Comparison of ENCODE assay signal across 8 cellular contexts in the genomic region with DNA sequence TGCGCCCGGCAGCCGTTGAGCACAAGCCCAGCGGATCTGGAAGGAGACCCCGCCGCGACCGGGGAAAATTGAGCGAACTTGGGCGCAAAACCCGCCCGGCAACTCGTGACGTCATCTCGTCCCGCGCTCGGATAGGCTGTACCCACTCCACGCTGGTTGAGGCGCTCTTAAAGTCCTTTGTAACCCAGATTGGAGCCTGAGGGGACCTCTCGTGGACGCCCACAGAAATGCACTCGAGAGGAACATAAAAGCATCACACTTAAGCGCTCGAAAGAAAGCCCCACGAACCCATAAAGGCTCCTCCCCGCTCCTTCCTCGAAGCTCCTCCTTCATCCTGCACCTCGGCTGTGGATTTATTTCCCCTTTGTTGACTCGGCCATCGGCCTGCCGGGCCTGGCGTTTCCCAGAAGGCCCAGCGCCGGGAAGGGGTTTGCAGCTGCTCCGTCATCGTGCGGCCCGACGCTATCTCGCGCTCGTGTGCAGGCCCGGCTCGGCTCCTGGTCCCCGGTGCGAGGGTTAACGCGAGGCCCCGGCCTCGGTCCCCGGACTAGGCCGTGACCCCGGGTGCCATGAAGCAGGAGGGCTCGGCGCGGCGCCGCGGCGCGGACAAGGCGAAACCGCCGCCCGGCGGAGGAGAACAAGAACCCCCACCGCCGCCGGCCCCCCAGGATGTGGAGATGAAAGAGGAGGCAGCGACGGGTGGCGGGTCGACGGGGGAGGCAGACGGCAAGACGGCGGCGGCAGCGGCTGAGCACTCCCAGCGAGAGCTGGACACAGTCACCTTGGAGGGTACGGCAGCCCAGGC. TPM values are rescaled to one million over a fixed set of nuclear protein-coding genes. Genes with fewer than 3 reads are reported as not detected.
A peak's percentile ranks its signal among the peaks of the same experiment; 100 is the strongest.
DNase-seq lines count a peak whose midpoint lies in the region; ATAC-seq and TF ChIP-seq lines count a peak whose summit lies in the region.

Gene PSMD3 (plus strand): TSS at position 406 of the 805 bp plus-strand sequence. CDS start 164 bp downstream, at position 570.

- H3K4me3 ChIP-seq in epithelial cell of proximal tubule (ENCODE audit: low read depth, low read length), result peak within 1 kb of the TSS; percentile 67
- H3K4me3 ChIP-seq in mucosa of rectum (ENCODE audit: low read length in 2 of 2), result peak within 1 kb of the TSS; percentile 96 to 99

- peaks cover 37% of the 10 kb centered on the region for H3K4me1 Mint-ChIP-seq in activated T-cell treated with anti-CD3 and anti-CD28 coated beads, Interleukin-2, amount 50 U/mL, for 24 hours (ENCODE audit: low read depth)

- peak; percentile 76 for TF ChIP-seq CTCF in epithelial cell of proximal tubule (conservative IDR thresholded peaks at IDR 0.05; ENCODE audit: low read depth, low read length)

- peaks cover 14 to 15% of the 10 kb centered on the region in 2 donors for H3K36me3 ChIP-seq in mucosa of rectum (ENCODE audit: control insufficient read depth in 2 of 2, insufficient read depth in 2 of 2, low read length in 2 of 2)

- peak within 1 kb of the TSS; percentile 98 to 99 for H3K9ac ChIP-seq in mucosa of rectum (ENCODE audit: low read depth in 1 of 2, low read length in 2 of 2)

- peak within 1 kb of the TSS; percentile 97 for H3K27ac Mint-ChIP-seq in activated T-cell treated with anti-CD3 and anti-CD28 coated beads, Interleukin-2, amount 50 U/mL, for 24 hours

- peaks cover 6% of the 10 kb centered on the region for H3K27me3 Mint-ChIP-seq in activated T-cell treated with anti-CD3 and anti-CD28 coated beads, Interleukin-2, amount 50 U/mL, for 24 hours

- peaks cover 6 to 20% of the 10 kb centered on the region in 2 donors for H3K4me1 ChIP-seq in mucosa of rectum (ENCODE audit: control insufficient read depth in 2 of 2, insufficient read depth in 2 of 2, low read length in 2 of 2)

- H3K27me3 ChIP-seq in mucosa of rectum (ENCODE audit: control insufficient read depth in 2 of 2, insufficient read depth in 2 of 2, low read length in 2 of 2), result no peaks in the 10 kb centered on the region

- H3K27ac ChIP-seq in mucosa of rectum (ENCODE audit: low read depth in 2 of 2, low read length in 2 of 2), result peak within 1 kb of the TSS; percentile 89 to 91

- no peaks in the 10 kb centered on the region for H3K9me3 Mint-ChIP-seq in activated T-cell treated with anti-CD3 and anti-CD28 coated beads, Interleukin-2, amount 50 U/mL, for 24 hours

- ATAC-seq in GM21723 (IDR thresholded peaks at IDR 0.05; ENCODE audit: unreplicated experiment), result peak; percentile 88

- H3K9me3 ChIP-seq in mucosa of rectum (ENCODE audit: control insufficient read depth in 2 of 2, low read length in 2 of 2), result no peaks in the 10 kb centered on the region

- peak within 1 kb of the TSS; percentile 95 for H3K4me3 Mint-ChIP-seq in activated T-cell treated with anti-CD3 and anti-CD28 coated beads, Interleukin-2, amount 50 U/mL, for 24 hours

- peaks cover 46% of the 10 kb centered on the region for H3K36me3 Mint-ChIP-seq in activated T-cell treated with anti-CD3 and anti-CD28 coated beads, Interleukin-2, amount 50 U/mL, for 24 hours (ENCODE audit: low read depth)

- DNase-seq in DMS79 treated with DMSO at 0.1 percent for 48 hours (lab: John Stamatoyannopoulos, UW) (peak; percentile 99), KG1 (lab: John Stamatoyannopoulos, UW) (peak; percentile 97), epithelial cell of proximal tubule (ENCODE audit: low read depth) (peak; percentile 99)
- DNase-seq in activated T-cell treated with anti-CD3 and anti-CD28 coated beads, Interleukin-2, amount 50 U/mL, for 24 hours, result peak; percentile 96
- peak; percentile 98 for DNase-seq in stimulated activated CD8-positive, alpha-beta memory T cell treated with anti-CD3 and anti-CD28 coated beads, Interleukin-4, amount 100 ng/mL, for 48 hours

TF ChIP-seq in PFSK-1, 5 proteins besides CTCF, POLR2A, EP300 and RAD21:
- TF ChIP-seq FOXP2 (optimal IDR thresholded peaks at IDR 0.05; ENCODE audit: borderline replicate concordance, extremely low read depth, extremely low read length, insufficient read depth) (peak; percentile 83), SIN3A (IDR thresholded peaks at IDR 0.05; ENCODE audit: borderline replicate concordance, insufficient read depth, low read length) (peak; percentile 98), TAF1 (IDR thresholded peaks at IDR 0.05; ENCODE audit: borderline replicate concordance, insufficient read depth, low read length) (peak; percentile 96; the same call in 1 of the 2 replicates), POLR2AphosphoS5 (IDR thresholded peaks at IDR 0.05; ENCODE audit: low read depth, low read length) (peak; percentile 98)
- TF ChIP-seq, protein P1, sequence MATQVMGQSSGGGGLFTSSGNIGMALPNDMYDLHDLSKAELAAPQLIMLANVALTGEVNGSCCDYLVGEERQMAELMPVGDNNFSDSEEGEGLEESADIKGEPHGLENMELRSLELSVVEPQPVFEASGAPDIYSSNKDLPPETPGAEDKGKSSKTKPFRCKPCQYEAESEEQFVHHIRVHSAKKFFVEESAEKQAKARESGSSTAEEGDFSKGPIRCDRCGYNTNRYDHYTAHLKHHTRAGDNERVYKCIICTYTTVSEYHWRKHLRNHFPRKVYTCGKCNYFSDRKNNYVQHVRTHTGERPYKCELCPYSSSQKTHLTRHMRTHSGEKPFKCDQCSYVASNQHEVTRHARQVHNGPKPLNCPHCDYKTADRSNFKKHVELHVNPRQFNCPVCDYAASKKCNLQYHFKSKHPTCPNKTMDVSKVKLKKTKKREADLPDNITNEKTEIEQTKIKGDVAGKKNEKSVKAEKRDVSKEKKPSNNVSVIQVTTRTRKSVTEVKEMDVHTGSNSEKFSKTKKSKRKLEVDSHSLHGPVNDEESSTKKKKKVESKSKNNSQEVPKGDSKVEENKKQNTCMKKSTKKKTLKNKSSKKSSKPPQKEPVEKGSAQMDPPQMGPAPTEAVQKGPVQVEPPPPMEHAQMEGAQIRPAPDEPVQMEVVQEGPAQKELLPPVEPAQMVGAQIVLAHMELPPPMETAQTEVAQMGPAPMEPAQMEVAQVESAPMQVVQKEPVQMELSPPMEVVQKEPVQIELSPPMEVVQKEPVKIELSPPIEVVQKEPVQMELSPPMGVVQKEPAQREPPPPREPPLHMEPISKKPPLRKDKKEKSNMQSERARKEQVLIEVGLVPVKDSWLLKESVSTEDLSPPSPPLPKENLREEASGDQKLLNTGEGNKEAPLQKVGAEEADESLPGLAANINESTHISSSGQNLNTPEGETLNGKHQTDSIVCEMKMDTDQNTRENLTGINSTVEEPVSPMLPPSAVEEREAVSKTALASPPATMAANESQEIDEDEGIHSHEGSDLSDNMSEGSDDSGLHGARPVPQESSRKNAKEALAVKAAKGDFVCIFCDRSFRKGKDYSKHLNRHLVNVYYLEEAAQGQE (IDR thresholded peaks at IDR 0.05; ENCODE audit: insufficient read depth in 1 of 2, low read depth in 2 of 2, low read length in 2 of 2), result peak in 1 of 2 experiments; percentile 67; a peak in 1 of 4 replicates

RNA-seq across cellular contexts. Expression of gene PSMD3, which starts in this region (rescaled TPM):
- 338 TPM for polyA plus RNA-seq in PFSK-1 (2012; ENCODE audit: insufficient read length, low read depth)
- 106 and 191 TPM in 2 replicates for total RNA-seq in epithelial cell of proximal tubule

Comparison
In these comparisons a context has a peak if more than half of its experiments do, and no peak if none do; other contexts are left out.
1. Peak in every context shown above with its lines: DNase-seq, ATAC-seq, H3K4me3 ChIP-seq and H3K27ac ChIP-seq.